1 cellular context compared by ENCODE assay signal in genomic region chr14:102408729-102409128, GRCh38.
TF ChIP-seq lines count a peak whose summit lies in the region.

No MANE protein-coding gene starts in this region.

TF ChIP-seq in GM23338, 12 proteins besides CTCF, POLR2A, EP300 and RAD21 (continued from another document):
- no peak for TF ChIP-seq ZNF462 (CRISPR knock-in tag; IDR thresholded peaks at IDR 0.05)
- no peak for TF ChIP-seq NANOG (IDR thresholded peaks at IDR 0.05; ENCODE audit: borderline replicate concordance)
- no peak for TF ChIP-seq ETS1 (IDR thresholded peaks at IDR 0.05)
